9 cellular contexts compared by ENCODE assay signal in genomic region chr6:37484786-37485170, GRCh38.
"Had no signal": no experiment of that assay in that cellular context is flagged by ENCODE, and none has a peak within 500 bp of the region (broad histone marks: within the 10 kb centered on the region; RNA-seq: fewer than 3 reads in every experiment).

No MANE protein-coding gene starts in this region.

- H3K27me3 Mint-ChIP-seq: activated naive CD8-positive, alpha-beta T cell; dendritic cell treated with granulocyte-macrophage colony-stimulating factor and Interleukin-4, amounts not matched to agents 40 ng/mL and 50 ng/mL, for 4 days; naive B cell; progenitor cell of endocrine pancreas had no signal

- H3K27ac ChIP-seq: hepatocyte, stomach, vagina had no signal

- H3K27ac Mint-ChIP-seq: activated CD8-positive, alpha-beta T cell treated with anti-CD3 and anti-CD28 coated beads, Interleukin-2, amount 10 ng/mL, durations not matched to agents 7 days and 5 days; dendritic cell treated with granulocyte-macrophage colony-stimulating factor and Interleukin-4, amounts not matched to agents 40 ng/mL and 50 ng/mL, for 4 days; progenitor cell of endocrine pancreas had no signal

- H3K4me3 Mint-ChIP-seq: activated CD8-positive, alpha-beta T cell treated with anti-CD3 and anti-CD28 coated beads, Interleukin-2, amount 10 ng/mL, durations not matched to agents 7 days and 5 days; activated naive CD8-positive, alpha-beta T cell; dendritic cell treated with granulocyte-macrophage colony-stimulating factor and Interleukin-4, amounts not matched to agents 40 ng/mL and 50 ng/mL, for 4 days; naive B cell had no signal

- H3K27me3 ChIP-seq: hepatocyte, stomach, vagina had no signal

- H3K4me2 ChIP-seq: hepatocyte had no signal

- H3K9me3 ChIP-seq: mucosa of descending colon, stomach, vagina had no signal

- H2AFZ ChIP-seq: hepatocyte had no signal

- H3K4me3 ChIP-seq: hepatocyte, mucosa of descending colon, stomach, vagina had no signal

- H3K79me2 ChIP-seq: hepatocyte had no signal

- H3K9me3 Mint-ChIP-seq: dendritic cell treated with granulocyte-macrophage colony-stimulating factor and Interleukin-4, amounts not matched to agents 40 ng/mL and 50 ng/mL, for 4 days; naive B cell had no signal
